9 cellular contexts compared by ENCODE assay signal in genomic region chr13:21676611-21677021, GRCh38. TPM values are rescaled to one million over a fixed set of nuclear protein-coding genes. Genes with fewer than 3 reads are reported as not detected.
DNase-seq lines count a peak whose midpoint lies in the region; ATAC-seq and TF ChIP-seq lines count a peak whose summit lies in the region.
"Had no signal": no experiment of that assay in that cellular context is flagged by ENCODE, and none has a peak within 500 bp of the region (broad histone marks: within the 10 kb centered on the region; RNA-seq: fewer than 3 reads in every experiment).

No MANE protein-coding gene starts in this region.

- peaks cover 11% of the 10 kb centered on the region for H3K9me3 ChIP-seq in WERI-Rb-1 (ENCODE audit: severe bottlenecking)
- H3K9me3 ChIP-seq: esophagus muscularis mucosa had no signal

- ATAC-seq in GM21447 (IDR thresholded peaks at IDR 0.05; ENCODE audit: unreplicated experiment): no peak

- CTCF ChIA-PET in GM10248 (lab: Yijun Ruan, JAX): interaction anchor here (0.7 to 2.2 kb wide), 4 partner anchors 33 to 602 kb away, joined by 3 to 9 read pairs (median 3); no protein-coding TSS in a partner anchor

- H3K27ac ChIP-seq in C4-2B (no peak overlapping the region), WERI-Rb-1 (no peak overlapping the region)
- H3K27ac ChIP-seq: esophagus muscularis mucosa had no signal

- DNase-seq in GM10248 (ENCODE audit: extremely low spot score) (peak; percentile 18), WERI-Rb-1 (no peak), kidney epithelial cell (ENCODE audit: low read depth) (no peak), SW 1271 (lab: John Stamatoyannopoulos, UW) (no peak), foreskin melanocyte (no peak), DMS114 treated with DMSO at 0.1 percent for 48 hours (lab: John Stamatoyannopoulos, UW; ENCODE audit: unreplicated experiment) (no peak)

- TF ChIP-seq CTCF in C4-2B (conservative IDR thresholded peaks at IDR 0.05) (peak; percentile 28), GM10248 (IDR thresholded peaks at IDR 0.05; ENCODE audit: control extremely low read depth, extremely low read depth, low read depth, missing control alignments) (peak; percentile 30), WERI-Rb-1 (IDR thresholded peaks at IDR 0.05; ENCODE audit: low read depth, low read length) (0 out of 2 replicates have a peak, but pooled peaks have one; percentile 23), kidney epithelial cell (IDR thresholded peaks at IDR 0.05; ENCODE audit: insufficient read depth, low read length, poor library complexity, severe bottlenecking) (peak; percentile 41)

- H3K27me3 ChIP-seq in WERI-Rb-1 (ENCODE audit: insufficient read depth, low read depth, severe bottlenecking) (peaks cover 98% of the 10 kb centered on the region), kidney epithelial cell (ENCODE audit: control insufficient read depth, insufficient read depth, low read length) (peaks cover 10% of the 10 kb centered on the region)

- no peak overlapping the region for H3K4me3 ChIP-seq in WERI-Rb-1 (ENCODE audit: low read depth, low read length)
- H3K4me3 ChIP-seq in kidney epithelial cell (ENCODE audit: low read depth, low read length): no peak overlapping the region
- H3K4me3 ChIP-seq: esophagus muscularis mucosa had no signal

- POLR2A ChIA-PET in GM10248 (lab: Yijun Ruan, JAX): no interaction called here

- H3K36me3 ChIP-seq in WERI-Rb-1: no peaks in the 10 kb centered on the region
- no peaks in the 10 kb centered on the region for H3K36me3 ChIP-seq in kidney epithelial cell (ENCODE audit: control insufficient read depth, insufficient read depth, low read length)
- H3K36me3 ChIP-seq: esophagus muscularis mucosa had no signal

RNA-seq across cellular contexts. Expression of gene FGF9, which starts 5.7 kb away (rescaled TPM):
- 0.21 and 0.33 TPM in 2 replicates for total RNA-seq in kidney epithelial cell
